ENCODE assay signal across 21 cellular contexts in the genomic region with DNA sequence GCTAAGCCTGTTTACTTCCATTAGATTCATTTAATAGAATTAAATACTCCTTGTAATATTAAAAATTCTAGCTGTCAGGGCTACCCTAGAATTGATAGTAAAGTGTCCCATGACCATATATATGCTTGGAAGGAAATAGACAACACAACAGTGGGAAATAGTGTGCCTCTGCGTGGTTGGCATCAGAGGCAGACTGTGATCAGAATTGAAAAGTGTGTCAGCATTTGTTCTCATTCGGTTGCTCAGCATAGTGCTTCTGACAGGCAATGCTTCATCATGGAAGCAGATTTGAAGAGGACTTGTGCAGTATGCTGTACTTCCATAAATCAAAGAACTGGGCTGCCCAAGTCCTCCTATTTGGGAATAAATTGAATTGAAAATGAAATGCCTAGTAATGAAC.
DNase-seq lines count a peak whose midpoint lies in the region; ATAC-seq and TF ChIP-seq lines count a peak whose summit lies in the region.
"Had no signal": no experiment of that assay in that cellular context is flagged by ENCODE, and none has a peak within 500 bp of the region (broad histone marks: within the 10 kb centered on the region; RNA-seq: fewer than 3 reads in every experiment).

No MANE protein-coding gene starts in this region.

- H3K27me3 ChIP-seq in psoas muscle (ENCODE audit: insufficient read depth in 3 of 3, low read length in 2 of 3) = no peaks in the 10 kb centered on the region
- H3K27me3 ChIP-seq: BLaER1 had no signal

- intact Hi-C loops in psoas muscle (cut with DNase I) = no loop called here

- no peak overlapping the region for H3K27ac ChIP-seq in psoas muscle
- H3K27ac ChIP-seq: 22Rv1, A549, BLaER1 had no signal

- H3K9me3 ChIP-seq in psoas muscle = no peaks in the 10 kb centered on the region
- H3K9me3 ChIP-seq: A549, BLaER1 had no signal

- H3K27ac Mint-ChIP-seq in stimulated activated memory B cell treated with anti-CD40 and anti-IgM and Interleukin-4, amounts not matched to agents 10 μg/mL and 1 μg/mL and 100 μg/mL, for 72 hours = no peak overlapping the region
- H3K27ac Mint-ChIP-seq: CD14-positive monocyte; CD4-positive, alpha-beta memory T cell; GM23338; HFFc6 had no signal

- no peaks in the 10 kb centered on the region for H3K4me1 ChIP-seq in psoas muscle
- H3K4me1 ChIP-seq: A549, BLaER1 had no signal

- H3K4me3 Mint-ChIP-seq in stimulated activated memory B cell treated with anti-CD40 and anti-IgM and Interleukin-4, amounts not matched to agents 10 μg/mL and 1 μg/mL and 100 μg/mL, for 72 hours = no peak overlapping the region
- H3K4me3 Mint-ChIP-seq: CD14-positive monocyte; CD4-positive, alpha-beta memory T cell; GM23338; HFFc6 had no signal

- H3K36me3 ChIP-seq in psoas muscle (ENCODE audit: insufficient read depth in 1 of 2, low read depth in 1 of 2) = no peaks in the 10 kb centered on the region
- H3K36me3 ChIP-seq: BLaER1 had no signal

- peaks cover 3% of the 10 kb centered on the region for H3K9me3 Mint-ChIP-seq in stimulated activated memory B cell treated with anti-CD40 and anti-IgM and Interleukin-4, amounts not matched to agents 10 μg/mL and 1 μg/mL and 100 μg/mL, for 72 hours
- H3K9me3 Mint-ChIP-seq: GM23338 had no signal

- TF ChIP-seq CTCF in psoas muscle (IDR thresholded peaks at IDR 0.05) = no peak

- peak; percentile 54 for DNase-seq in Ammon's horn (ENCODE audit: low spot score)
- DNase-seq in cerebellar cortex (ENCODE audit: low spot score) = peak; percentile 32
- peak; percentile 24 for DNase-seq in medulla oblongata (ENCODE audit: extremely low spot score)
- no peak for DNase-seq in psoas muscle
- DNase-seq in effector CD4-positive, alpha-beta T cell = no peak
- DNase-seq: AML-193; CD4-positive, alpha-beta memory T cell; DMS153; DMS79 treated with DMSO at 0.1 percent for 48 hours; H7; HFFc6; IMR-90 had no signal

- H3K4me3 ChIP-seq in psoas muscle = no peak overlapping the region
- H3K4me3 ChIP-seq: A549, BLaER1, GM12878, GM23338 had no signal

- H3K36me3 Mint-ChIP-seq in stimulated activated memory B cell treated with anti-CD40 and anti-IgM and Interleukin-4, amounts not matched to agents 10 μg/mL and 1 μg/mL and 100 μg/mL, for 72 hours = no peaks in the 10 kb centered on the region
- H3K36me3 Mint-ChIP-seq: CD14-positive monocyte; CD4-positive, alpha-beta memory T cell had no signal

- no peaks in the 10 kb centered on the region for H3K4me1 Mint-ChIP-seq in stimulated activated memory B cell treated with anti-CD40 and anti-IgM and Interleukin-4, amounts not matched to agents 10 μg/mL and 1 μg/mL and 100 μg/mL, for 72 hours
- H3K4me1 Mint-ChIP-seq: CD14-positive monocyte; CD4-positive, alpha-beta memory T cell; GM23338 had no signal

- ATAC-seq in stimulated activated memory B cell treated with anti-CD40 and anti-IgM and Interleukin-4, amounts not matched to agents 10 μg/mL and 1 μg/mL and 100 μg/mL, for 72 hours = peak; percentile 16
- ATAC-seq in GM18520 (IDR thresholded peaks at IDR 0.05; ENCODE audit: unreplicated experiment) = no peak
- ATAC-seq in psoas muscle = no peak
- ATAC-seq: A549, GM12878, GM23338, HCT116 had no signal

- no peaks in the 10 kb centered on the region for H3K27me3 Mint-ChIP-seq in stimulated activated memory B cell treated with anti-CD40 and anti-IgM and Interleukin-4, amounts not matched to agents 10 μg/mL and 1 μg/mL and 100 μg/mL, for 72 hours

- WGBS in psoas muscle, 3 donors = 61 to 71% (median 63%) methylated on average over 2 of the region's 2 CpGs

Comparison
In these comparisons a context has a peak if more than half of its experiments do, and no peak if none do; other contexts are left out.
1. DNase-seq: peak in Ammon's horn (single experiment), cerebellar cortex (single experiment) and medulla oblongata (single experiment); none in psoas muscle (0 of 2) and effector CD4-positive, alpha-beta T cell (single experiment).